Comparison of ENCODE assay signal across 8 cellular contexts in genomic region chr10:93352638-93353383, GRCh38.
DNase-seq lines count a peak whose midpoint lies in the region; ATAC-seq and TF ChIP-seq lines count a peak whose summit lies in the region.

No MANE protein-coding gene starts in this region.

- POLR2A ChIA-PET in activated CD8-positive, alpha-beta T cell treated with anti-CD3 and anti-CD28 coated beads for 36 hours (lab: Charles Lee) = no interaction called here
- POLR2A ChIA-PET in activated CD8-positive, alpha-beta T cell treated with anti-CD3 and anti-CD28 coated beads, Interleukin-2, amount 10 ng/mL, durations not matched to agents 7 days and 5 days (lab: Charles Lee) = no interaction called here

- DNase-seq in activated CD8-positive, alpha-beta T cell treated with anti-CD3 and anti-CD28 coated beads for 36 hours = no peak
- no peak for DNase-seq in activated CD8-positive, alpha-beta T cell treated with anti-CD3 and anti-CD28 coated beads, Interleukin-2, amount 10 ng/mL, durations not matched to agents 7 days and 5 days
- DNase-seq in NCI-H146 treated with DMSO at 0.1 percent for 48 hours (lab: John Stamatoyannopoulos, UW; ENCODE audit: unreplicated experiment) (peak; percentile 22), T47D (ENCODE audit: low read depth in 1 of 2, low spot score in 1 of 2) (peak; percentile 48 to 56), lung (ENCODE audit: low spot score) (no peak), NK-92 (lab: John Stamatoyannopoulos, UW; ENCODE audit: unreplicated experiment) (no peak)
- DNase-seq in stimulated activated CD4-positive, alpha-beta T cell treated with anti-CD3 and anti-CD28 coated beads, Interleukin-12 subunit alpha, Interleukin-12 subunit beta, amount 100 ng/mL, for 4 hours = no peak
- DNase-seq in stimulated activated effector memory CD8-positive, alpha-beta T cell treated with anti-CD3 and anti-CD28 coated beads, Interleukin-12 subunit alpha, Interleukin-12 subunit beta, amount 100 ng/mL, for 72 hours (ENCODE audit: low spot score in 2 of 2) = no peak

- in situ Hi-C loops in T47D (cut with HindIII; ENCODE audit: low pct_unique_long_range_greater_than_20kb, low sequenced_read_pairs) = no loop called here

- no peaks in the 10 kb centered on the region for H3K27me3 ChIP-seq in lung (ENCODE audit: control insufficient read depth, insufficient read depth)

- peaks cover 3% of the 10 kb centered on the region for H3K36me3 Mint-ChIP-seq in activated CD8-positive, alpha-beta T cell treated with anti-CD3 and anti-CD28 coated beads for 36 hours (ENCODE audit: low read depth)
- no peaks in the 10 kb centered on the region for H3K36me3 Mint-ChIP-seq in activated CD8-positive, alpha-beta T cell treated with anti-CD3 and anti-CD28 coated beads, Interleukin-2, amount 10 ng/mL, durations not matched to agents 7 days and 5 days (ENCODE audit: low read depth)
- peaks cover 10% of the 10 kb centered on the region for H3K36me3 Mint-ChIP-seq in stimulated activated effector memory CD8-positive, alpha-beta T cell treated with anti-CD3 and anti-CD28 coated beads, Interleukin-12 subunit alpha, Interleukin-12 subunit beta, amount 100 ng/mL, for 72 hours

- no peak overlapping the region for H3K27ac ChIP-seq in lung (ENCODE audit: low read depth in 1 of 2, low read length in 1 of 2)

- H3K4me1 Mint-ChIP-seq in activated CD8-positive, alpha-beta T cell treated with anti-CD3 and anti-CD28 coated beads for 36 hours (ENCODE audit: low read depth) = peaks cover 4% of the 10 kb centered on the region
- H3K4me1 Mint-ChIP-seq in activated CD8-positive, alpha-beta T cell treated with anti-CD3 and anti-CD28 coated beads, Interleukin-2, amount 10 ng/mL, durations not matched to agents 7 days and 5 days (ENCODE audit: low read depth) = peaks cover 3% of the 10 kb centered on the region
- no peaks in the 10 kb centered on the region for H3K4me1 Mint-ChIP-seq in stimulated activated effector memory CD8-positive, alpha-beta T cell treated with anti-CD3 and anti-CD28 coated beads, Interleukin-12 subunit alpha, Interleukin-12 subunit beta, amount 100 ng/mL, for 72 hours

- intact Hi-C loops in activated CD8-positive, alpha-beta T cell treated with anti-CD3 and anti-CD28 coated beads for 36 hours (cut with micrococcal nuclease) = loop anchor here (1.0 to 10.0 kb wide), 4 partner anchors 238 to 466 kb away; no protein-coding TSS in a partner anchor

- H3K27ac Mint-ChIP-seq in activated CD8-positive, alpha-beta T cell treated with anti-CD3 and anti-CD28 coated beads for 36 hours = no peak overlapping the region
- H3K27ac Mint-ChIP-seq in activated CD8-positive, alpha-beta T cell treated with anti-CD3 and anti-CD28 coated beads, Interleukin-2, amount 10 ng/mL, durations not matched to agents 7 days and 5 days = no peak overlapping the region
- H3K27ac Mint-ChIP-seq in stimulated activated effector memory CD8-positive, alpha-beta T cell treated with anti-CD3 and anti-CD28 coated beads, Interleukin-12 subunit alpha, Interleukin-12 subunit beta, amount 100 ng/mL, for 72 hours = no peak overlapping the region

- CTCF ChIA-PET in activated CD8-positive, alpha-beta T cell treated with anti-CD3 and anti-CD28 coated beads for 36 hours (lab: Charles Lee) = interaction anchor here (0.7 to 4.1 kb wide), 36 partner anchors 10 to 532 kb away, joined by 3 to 23 read pairs (median 5); partner anchors contain the start of gene MYOF
- CTCF ChIA-PET in activated CD8-positive, alpha-beta T cell treated with anti-CD3 and anti-CD28 coated beads, Interleukin-2, amount 10 ng/mL, durations not matched to agents 7 days and 5 days (lab: Charles Lee) = interaction anchor here (0.9 to 2.0 kb wide), 25 partner anchors 14 to 468 kb away, joined by 3 to 15 read pairs (median 4); partner anchors contain the start of gene MYOF

- no peaks in the 10 kb centered on the region for H3K4me1 ChIP-seq in lung (ENCODE audit: control insufficient read depth in 2 of 2, insufficient read depth in 2 of 2, low read length in 2 of 2)

- 56 to 58% methylated on average over 6 of the region's 6 CpGs for WGBS in lung, 2 donors

- H3K27me3 Mint-ChIP-seq in activated CD8-positive, alpha-beta T cell treated with anti-CD3 and anti-CD28 coated beads for 36 hours = peaks cover 13% of the 10 kb centered on the region
- no peaks in the 10 kb centered on the region for H3K27me3 Mint-ChIP-seq in activated CD8-positive, alpha-beta T cell treated with anti-CD3 and anti-CD28 coated beads, Interleukin-2, amount 10 ng/mL, durations not matched to agents 7 days and 5 days (ENCODE audit: low read depth)

- H3K4me3 ChIP-seq in lung = no peak overlapping the region

- peaks cover 25 to 36% of the 10 kb centered on the region in 2 donors for H3K36me3 ChIP-seq in lung (ENCODE audit: control insufficient read depth in 2 of 2, insufficient read depth in 2 of 2, low read length in 2 of 2)

- TF ChIP-seq CTCF in activated CD8-positive, alpha-beta T cell treated with anti-CD3 and anti-CD28 coated beads for 36 hours (IDR thresholded peaks at IDR 0.05) = peak; percentile 86
- peak; percentile 49 for TF ChIP-seq CTCF in lung (IDR thresholded peaks at IDR 0.05; ENCODE audit: control extremely low read depth, extremely low read depth)

- no peak overlapping the region for H3K4me3 Mint-ChIP-seq in activated CD8-positive, alpha-beta T cell treated with anti-CD3 and anti-CD28 coated beads for 36 hours
- H3K4me3 Mint-ChIP-seq in activated CD8-positive, alpha-beta T cell treated with anti-CD3 and anti-CD28 coated beads, Interleukin-2, amount 10 ng/mL, durations not matched to agents 7 days and 5 days = no peak overlapping the region
- H3K4me3 Mint-ChIP-seq in stimulated activated effector memory CD8-positive, alpha-beta T cell treated with anti-CD3 and anti-CD28 coated beads, Interleukin-12 subunit alpha, Interleukin-12 subunit beta, amount 100 ng/mL, for 72 hours = no peak overlapping the region

- no peak for ATAC-seq in activated CD8-positive, alpha-beta T cell treated with anti-CD3 and anti-CD28 coated beads for 36 hours
- ATAC-seq in activated CD8-positive, alpha-beta T cell treated with anti-CD3 and anti-CD28 coated beads, Interleukin-2, amount 10 ng/mL, durations not matched to agents 7 days and 5 days = no peak
- ATAC-seq in lung (ENCODE audit: insufficient read depth, low FRiP score) = no peak
- no peak for ATAC-seq in stimulated activated effector memory CD8-positive, alpha-beta T cell treated with anti-CD3 and anti-CD28 coated beads, Interleukin-12 subunit alpha, Interleukin-12 subunit beta, amount 100 ng/mL, for 72 hours

- H3K9me3 ChIP-seq in lung (ENCODE audit: control insufficient read depth in 2 of 2, insufficient read depth in 1 of 2, low read length in 1 of 2) = no peaks in the 10 kb centered on the region

- no peaks in the 10 kb centered on the region for H3K9me3 Mint-ChIP-seq in activated CD8-positive, alpha-beta T cell treated with anti-CD3 and anti-CD28 coated beads for 36 hours
- H3K9me3 Mint-ChIP-seq in activated CD8-positive, alpha-beta T cell treated with anti-CD3 and anti-CD28 coated beads, Interleukin-2, amount 10 ng/mL, durations not matched to agents 7 days and 5 days (ENCODE audit: insufficient read depth) = no peaks in the 10 kb centered on the region
- H3K9me3 Mint-ChIP-seq in stimulated activated effector memory CD8-positive, alpha-beta T cell treated with anti-CD3 and anti-CD28 coated beads, Interleukin-12 subunit alpha, Interleukin-12 subunit beta, amount 100 ng/mL, for 72 hours = no peaks in the 10 kb centered on the region

Comparison
In these comparisons a context has a peak if more than half of its experiments do, and no peak if none do; other contexts are left out.
1. DNase-seq: peak in NCI-H146 treated with DMSO at 0.1 percent for 48 hours (single experiment) and T47D (2 of 2); none in activated CD8-positive, alpha-beta T cell treated with anti-CD3 and anti-CD28 coated beads for 36 hours (single experiment), activated CD8-positive, alpha-beta T cell treated with anti-CD3 and anti-CD28 coated beads, Interleukin-2, amount 10 ng/mL, durations not matched to agents 7 days and 5 days (single experiment), lung (single experiment), NK-92 (single experiment), stimulated activated CD4-positive, alpha-beta T cell treated with anti-CD3 and anti-CD28 coated beads, Interleukin-12 subunit alpha, Interleukin-12 subunit beta, amount 100 ng/mL, for 4 hours (single experiment) and stimulated activated effector memory CD8-positive, alpha-beta T cell treated with anti-CD3 and anti-CD28 coated beads, Interleukin-12 subunit alpha, Interleukin-12 subunit beta, amount 100 ng/mL, for 72 hours (0 of 2).